ENCODE assay signal across 35 cellular contexts in the genomic region with DNA sequence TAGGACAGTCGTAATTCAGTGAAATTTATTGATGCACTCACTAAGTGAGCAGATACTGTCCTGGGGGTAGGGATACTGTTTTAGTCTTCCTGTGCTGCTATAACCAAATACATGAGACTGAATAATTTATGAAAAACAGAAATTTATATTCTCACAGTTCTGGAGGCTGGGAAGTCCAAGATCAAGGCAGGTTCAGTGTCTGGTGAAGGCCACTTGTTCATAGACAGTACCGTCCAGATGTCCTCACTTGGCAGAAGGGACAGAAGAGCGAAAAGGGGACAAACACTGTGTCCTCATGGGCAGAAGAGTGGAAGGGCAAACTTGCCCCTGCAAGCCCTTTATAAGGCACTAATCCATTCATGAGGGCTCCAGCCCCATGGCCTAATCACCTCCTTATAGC. TPM values are rescaled to one million over a fixed set of nuclear protein-coding genes. Genes with fewer than 3 reads are reported as not detected.
DNase-seq lines count a peak whose midpoint lies in the region; ATAC-seq, FAIRE-seq and TF ChIP-seq lines count a peak whose summit lies in the region.
"Had no signal": no experiment of that assay in that cellular context is flagged by ENCODE, and none has a peak within 500 bp of the region (broad histone marks: within the 10 kb centered on the region; RNA-seq: fewer than 3 reads in every experiment).

No MANE protein-coding gene starts in this region.

- no peak for FAIRE-seq in GM19239 (lab: Jason Lieb, UNC)
- FAIRE-seq: A204.1, D721Med, H1 had no signal

- H3K27me3 ChIP-seq in ACC112 (ENCODE audit: insufficient read depth, low read length) (no peaks in the 10 kb centered on the region), neuronal stem cell (ENCODE audit: control insufficient read depth in 3 of 3, insufficient read depth in 3 of 3, low read depth in 1 of 3, low read length in 3 of 3) (no peaks in the 10 kb centered on the region), thyroid gland (no peaks in the 10 kb centered on the region)
- H3K27me3 ChIP-seq: ascending aorta, esophagus squamous epithelium, gastroesophageal sphincter, MG63 had no signal

- no peak overlapping the region for H3K9ac ChIP-seq in neuronal stem cell (ENCODE audit: low read depth, low read length, poor library complexity)
- H3K9ac ChIP-seq: parathyroid adenoma had no signal

- H3K4ac ChIP-seq in neuronal stem cell (ENCODE audit: low read length), result no peak overlapping the region

- H3K36me3 ChIP-seq in ACC112 (ENCODE audit: insufficient read depth, low read length) (no peaks in the 10 kb centered on the region), neuronal stem cell (replicated peaks in 1 of 2; ENCODE audit: control insufficient read depth in 2 of 2, insufficient read depth in 2 of 2, low read length in 2 of 2) (no peaks in the 10 kb centered on the region), thyroid gland (no peaks in the 10 kb centered on the region)
- H3K36me3 ChIP-seq: ascending aorta, esophagus squamous epithelium, gastroesophageal sphincter, MG63, thoracic aorta had no signal

- no peaks in the 10 kb centered on the region for H3K79me1 ChIP-seq in neuronal stem cell (ENCODE audit: low read depth, low read length)

- H3K9me3 ChIP-seq in neuronal stem cell (replicated peaks in 1 of 2; ENCODE audit: control insufficient read depth in 2 of 2, insufficient read depth in 1 of 2, low read depth in 1 of 2, low read length in 2 of 2) (peaks cover 2 to 6% of the 10 kb centered on the region in 2 donors), thyroid gland (no peaks in the 10 kb centered on the region)
- H3K9me3 ChIP-seq: ascending aorta, esophagus squamous epithelium, gastroesophageal sphincter, thoracic aorta had no signal

- DNase-seq in RWPE1 (ENCODE audit: low spot score) (no peak), chondrocyte (ENCODE audit: low spot score) (no peak), neuronal stem cell (ENCODE audit: low spot score) (no peak), thyroid gland (no peak), GM19239 (ENCODE audit: insufficient read length, low spot score) (no peak), AG08396 (ENCODE audit: low spot score) (no peak)
- DNase-seq: activated CD4-positive, alpha-beta T cell treated with anti-CD3 and anti-CD28 coated beads for 36 hours; activated gamma-delta T cell; activated naive CD8-positive, alpha-beta T cell treated with anti-CD3 and anti-CD28 coated beads for 36 hours; activated T-cell treated with anti-CD3 and anti-CD28 coated beads, Interleukin-2, amount 50 U/mL, for 1 hour; CD4-positive, alpha-beta memory T cell; dermis blood vessel endothelial cell; endodermal cell; esophagus squamous epithelium; hippocampal formation; KBM-7; NCI-H2029; nephron progenitor cell; retina; SHP77; stimulated activated CD8-positive, alpha-beta memory T cell treated with anti-CD3 and anti-CD28 coated beads, Interleukin-4, amount 100 ng/mL, for 48 hours had no signal

- no peak overlapping the region for H3K4me2 ChIP-seq in neuronal stem cell (ENCODE audit: insufficient read depth, low read length, poor library complexity, severe bottlenecking)

- no peak overlapping the region for H2BK12ac ChIP-seq in neuronal stem cell (ENCODE audit: low read length)

- H2BK120ac ChIP-seq in neuronal stem cell (ENCODE audit: low read depth, low read length), result no peak overlapping the region

- peak overlapping the region; percentile 96 for H3K27ac Mint-ChIP-seq in chondrocyte (ENCODE audit: unreplicated experiment)
- H3K27ac Mint-ChIP-seq: activated CD4-positive, alpha-beta T cell treated with anti-CD3 and anti-CD28 coated beads for 36 hours; activated naive CD8-positive, alpha-beta T cell treated with anti-CD3 and anti-CD28 coated beads for 36 hours; B cell; CD4-positive, alpha-beta memory T cell; endodermal cell; nephron progenitor cell; stimulated activated naive CD8-positive, alpha-beta T cell treated with anti-CD3 and anti-CD28 coated beads, Interleukin-15, Interleukin-2, amounts not matched to agents 100 ng/mL and 50 ng/mL, for 24 hours had no signal

- no peak overlapping the region for H3K14ac ChIP-seq in neuronal stem cell (ENCODE audit: low read length)

- no peak overlapping the region for H4K8ac ChIP-seq in neuronal stem cell (ENCODE audit: low read depth, low read length)

- no peaks in the 10 kb centered on the region for H3K79me2 ChIP-seq in ACC112 (ENCODE audit: control insufficient read depth, insufficient read depth, low read length, unreplicated experiment)
- H3K79me2 ChIP-seq: parathyroid adenoma had no signal

- H3K4me3 ChIP-seq in ACC112 (ENCODE audit: low read depth, low read length) (no peak overlapping the region), neuronal stem cell (ENCODE audit: low read length in 2 of 2) (no peak overlapping the region), thyroid gland (replicated peaks in 1 of 3) (no peak overlapping the region)
- H3K4me3 ChIP-seq: ascending aorta, esophagus squamous epithelium, gastroesophageal sphincter, MG63, thoracic aorta had no signal

- no CpG with 5 or more reads among the region's 3 CpGs for WGBS in neuronal stem cell (ENCODE audit: extremely low coverage in 2 of 2, insufficient read length in 2 of 2, insufficient replicate concordance in 1 of 2), 2 donors
- WGBS in thyroid gland, 2 donors, result 87 to 89% methylated on average over 3 of the region's 3 CpGs

- peak overlapping the region; percentile 17 for H2AFZ ChIP-seq in ACC112 (ENCODE audit: low read length, unreplicated experiment)
- H2AFZ ChIP-seq in neuronal stem cell (ENCODE audit: low read length), result peak overlapping the region; percentile 71
- H2AFZ ChIP-seq: parathyroid adenoma had no signal

- TF ChIP-seq CTCF in RWPE1 (conservative IDR thresholded peaks at IDR 0.05; ENCODE audit: low read depth) (no peak), chondrocyte (IDR thresholded peaks at IDR 0.05) (no peak), thyroid gland (IDR thresholded peaks at IDR 0.05) (no peak)

- peak overlapping the region; percentile 85 for H3K27ac ChIP-seq in ACC112 (ENCODE audit: low read depth, low read length)
- H3K27ac ChIP-seq in RWPE1, result peak overlapping the region; percentile 62; the same call in 1 of the 2 replicates
- H3K27ac ChIP-seq in neuronal stem cell (replicated peaks; ENCODE audit: low read length), result no peak overlapping the region
- no peak overlapping the region for H3K27ac ChIP-seq in thyroid gland
- H3K27ac ChIP-seq: ascending aorta, esophagus squamous epithelium, gastroesophageal sphincter, parathyroid adenoma, thoracic aorta, VCaP had no signal

- H3K18ac ChIP-seq in neuronal stem cell (ENCODE audit: low read length), result no peak overlapping the region

- no peak overlapping the region for H3K23ac ChIP-seq in neuronal stem cell (ENCODE audit: low read depth, low read length, poor library complexity)

- POLR2A ChIA-PET in RWPE1 (lab: Yijun Ruan, JAX; ENCODE audit: low non-redundant PET), result no interaction called here

- peaks cover 5% of the 10 kb centered on the region for H3K36me3 Mint-ChIP-seq in chondrocyte (ENCODE audit: low read depth)
- H3K36me3 Mint-ChIP-seq: CD4-positive, alpha-beta memory T cell had no signal

- H2BK5ac ChIP-seq in neuronal stem cell (ENCODE audit: low read length), result no peak overlapping the region

- TF ChIP-seq POLR2A in thyroid gland (IDR thresholded peaks at IDR 0.05), result no peak

- H3K4me1 Mint-ChIP-seq in chondrocyte (ENCODE audit: low read depth), result peaks cover 37% of the 10 kb centered on the region
- H3K4me1 Mint-ChIP-seq: activated CD4-positive, alpha-beta T cell treated with anti-CD3 and anti-CD28 coated beads for 36 hours; activated naive CD8-positive, alpha-beta T cell treated with anti-CD3 and anti-CD28 coated beads for 36 hours; B cell; CD4-positive, alpha-beta memory T cell; central memory CD8-positive, alpha-beta T cell; endodermal cell; nephron progenitor cell had no signal

- ATAC-seq in GM18502 (IDR thresholded peaks at IDR 0.05; ENCODE audit: poor library complexity, unreplicated experiment), result no peak
- ATAC-seq: activated CD4-positive, alpha-beta T cell treated with anti-CD3 and anti-CD28 coated beads for 36 hours had no signal

- peaks cover 14% of the 10 kb centered on the region for H3K9me3 Mint-ChIP-seq in chondrocyte (ENCODE audit: low read depth)
- H3K9me3 Mint-ChIP-seq: activated naive CD8-positive, alpha-beta T cell treated with anti-CD3 and anti-CD28 coated beads for 36 hours; central memory CD8-positive, alpha-beta T cell; stimulated activated naive CD8-positive, alpha-beta T cell treated with anti-CD3 and anti-CD28 coated beads, Interleukin-15, Interleukin-2, amounts not matched to agents 100 ng/mL and 50 ng/mL, for 24 hours had no signal

- intact Hi-C loops in thyroid gland (cut with DNase I), result no loop called here

- CTCF ChIA-PET in RWPE1 (lab: Yijun Ruan, JAX), result no interaction called here

- H3K4me1 ChIP-seq in ACC112 (ENCODE audit: control insufficient read depth, insufficient read depth, low read length, unreplicated experiment) (peaks cover 22% of the 10 kb centered on the region), neuronal stem cell (ENCODE audit: control insufficient read depth in 2 of 2, insufficient read depth in 1 of 2, low read depth in 1 of 2, low read length in 2 of 2) (no peaks in the 10 kb centered on the region), thyroid gland (no peaks in the 10 kb centered on the region)
- H3K4me1 ChIP-seq: ascending aorta, esophagus squamous epithelium, gastroesophageal sphincter, parathyroid adenoma had no signal

- no peak overlapping the region for H2BK15ac ChIP-seq in neuronal stem cell (ENCODE audit: low read length)

- no peak overlapping the region for H3K4me3 Mint-ChIP-seq in chondrocyte (ENCODE audit: unreplicated experiment)
- H3K4me3 Mint-ChIP-seq: activated CD4-positive, alpha-beta T cell treated with anti-CD3 and anti-CD28 coated beads for 36 hours; activated naive CD8-positive, alpha-beta T cell treated with anti-CD3 and anti-CD28 coated beads for 36 hours; B cell; CD4-positive, alpha-beta memory T cell; central memory CD8-positive, alpha-beta T cell; endodermal cell; nephron progenitor cell; stimulated activated naive CD8-positive, alpha-beta T cell treated with anti-CD3 and anti-CD28 coated beads, Interleukin-15, Interleukin-2, amounts not matched to agents 100 ng/mL and 50 ng/mL, for 24 hours had no signal

- no peak overlapping the region for H2AK5ac ChIP-seq in neuronal stem cell (ENCODE audit: low read depth, low read length)

- H4K91ac ChIP-seq in neuronal stem cell (ENCODE audit: low read depth, low read length, poor library complexity), result no peak overlapping the region

- no peaks in the 10 kb centered on the region for H3K27me3 Mint-ChIP-seq in chondrocyte (ENCODE audit: low read depth)

RNA-seq across cellular contexts. Expression of a gene that starts 45.6 kb away (rescaled TPM):
- 136 to 138 TPM (median 136 TPM) in 3 replicates for total RNA-seq in chondrocyte
- 62.3 TPM for polyA plus RNA-seq in neuronal stem cell (2013, experiment 1 of 2)
- polyA plus RNA-seq in neuronal stem cell (2013, experiment 2 of 2), result 63.6 TPM
- total RNA-seq in thyroid gland, result 10 to 100 TPM; 46.5 to 68.9 (median 50.2) TPM

Comparison
In these comparisons a context has a peak if more than half of its experiments do, and no peak if none do; other contexts are left out.
1. H3K27ac ChIP-seq: peak in ACC112 (single experiment) and RWPE1 (single experiment); none in neuronal stem cell (single experiment) and thyroid gland (0 of 3).